1 cellular context compared by ENCODE assay signal in the genomic region with DNA sequence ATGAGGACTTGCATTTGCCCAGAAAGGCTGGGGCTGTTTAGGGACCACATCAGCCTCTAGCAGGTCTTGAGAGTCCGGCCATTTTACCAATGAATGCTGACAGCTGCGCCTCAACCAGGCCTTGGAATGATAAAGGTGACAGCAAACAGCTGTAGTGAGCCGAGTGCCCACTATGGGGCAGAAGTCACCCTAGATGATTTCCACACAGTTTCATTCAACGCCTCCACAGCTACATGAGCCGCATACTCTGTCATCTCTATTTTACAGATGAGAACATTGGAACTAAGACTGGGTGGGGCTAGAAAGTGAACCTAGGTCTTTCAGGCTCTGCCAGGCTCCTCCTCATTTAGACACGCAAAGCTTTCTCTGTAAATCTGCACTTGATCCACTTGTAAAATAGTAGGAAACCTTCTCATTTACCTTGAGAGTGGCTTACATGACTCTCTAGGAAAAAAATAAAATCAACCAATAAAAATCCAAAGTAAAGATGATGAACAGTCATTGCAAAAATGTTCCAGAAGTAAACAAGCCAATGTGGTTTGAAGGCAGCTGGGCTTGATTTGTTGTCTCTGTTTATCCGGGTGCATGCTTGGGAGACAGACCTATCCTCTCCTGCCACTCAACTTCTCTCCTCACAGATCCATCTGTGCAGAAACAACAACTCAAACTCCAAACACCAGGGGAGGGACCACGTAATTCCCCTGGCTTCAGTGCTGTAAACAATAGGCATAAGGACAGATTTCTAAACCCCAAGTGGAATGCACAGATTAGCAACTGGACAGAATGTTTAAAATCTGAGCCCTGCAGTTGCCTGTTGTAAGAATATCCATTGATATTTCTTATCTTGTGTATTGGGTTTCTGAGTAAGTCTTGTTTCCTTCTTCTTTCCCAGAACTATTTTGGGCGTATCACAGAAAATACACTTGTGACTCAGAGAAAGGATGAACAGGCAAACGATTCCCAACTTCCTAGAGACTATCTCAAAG.
A peak's percentile ranks its signal among the peaks of the same experiment; 100 is the strongest.
TF ChIP-seq lines count a peak whose summit lies in the region.

No MANE protein-coding gene starts in this region.

TF ChIP-seq in H1, 55 proteins besides CTCF, POLR2A, EP300 and RAD21:
- no peak for TF ChIP-seq CHD2 (IDR thresholded peaks at IDR 0.05; ENCODE audit: low read length)
- TF ChIP-seq SRF (IDR thresholded peaks at IDR 0.05; ENCODE audit: low read depth, low read length) = no peak
- TF ChIP-seq TEAD4 (IDR thresholded peaks at IDR 0.05; ENCODE audit: low read depth, low read length) = 0 out of 2 replicates have a peak, but pooled peaks have one; percentile 33
- TF ChIP-seq BACH1 (IDR thresholded peaks at IDR 0.05; ENCODE audit: low read length) = no peak
- TF ChIP-seq SP2 (IDR thresholded peaks at IDR 0.05; ENCODE audit: low read length) = no peak
- 0 out of 4 replicates have a peak, but pooled peaks of 1 of the 2 experiments have one; percentile 46 for TF ChIP-seq SIN3A (conservative IDR thresholded peaks at IDR 0.05 in 1 of 2, IDR thresholded peaks at IDR 0.05 in 1 of 2; ENCODE audit: low read depth in 1 of 2, low read length in 2 of 2)
- TF ChIP-seq YY1 (IDR thresholded peaks at IDR 0.05; ENCODE audit: low read depth, low read length) = peak; percentile 73; the same call in 1 of the 2 replicates
